In the genomic region with DNA sequence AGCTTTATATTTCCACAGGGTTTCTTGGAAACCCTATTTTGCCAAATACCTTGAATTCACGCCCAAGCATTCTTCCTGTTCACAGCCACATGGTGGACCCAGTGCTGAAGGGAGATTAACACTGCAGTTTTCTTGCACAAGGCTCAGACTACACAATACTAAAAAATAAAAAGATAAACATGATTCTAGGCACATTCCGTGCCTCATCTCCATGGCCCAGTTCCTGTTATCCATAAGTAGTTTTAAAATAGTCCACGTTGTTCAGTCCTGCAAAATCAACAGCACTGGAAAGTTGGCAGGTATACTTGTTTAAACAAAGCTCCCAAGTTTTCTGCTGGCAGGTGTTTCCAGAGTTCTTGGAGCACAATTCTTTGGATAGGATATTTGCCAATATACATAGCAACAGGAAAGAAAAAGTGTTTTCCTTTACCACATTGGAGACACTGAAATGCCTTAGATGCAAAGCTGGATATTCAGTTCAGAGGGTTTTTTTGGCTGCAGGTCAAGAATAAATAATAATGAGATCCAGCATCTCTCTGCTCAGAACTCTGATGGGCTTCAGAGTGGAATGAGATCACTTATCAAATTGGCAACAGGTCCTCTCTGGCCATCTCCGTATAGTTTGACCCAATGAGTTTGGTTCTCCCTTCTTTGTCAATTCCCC, we compare ENCODE assay signal across 12 cellular contexts.
DNase-seq lines count a peak whose midpoint lies in the region; ATAC-seq and TF ChIP-seq lines count a peak whose summit lies in the region.
"Had no signal": no experiment of that assay in that cellular context is flagged by ENCODE, and none has a peak within 500 bp of the region (broad histone marks: within the 10 kb centered on the region; RNA-seq: fewer than 3 reads in every experiment).

No MANE protein-coding gene starts in this region.

- H3K27ac ChIP-seq in 22Rv1 (peak overlapping the region; percentile 64), muscle layer of colon (ENCODE audit: low read depth, low read length) (peak overlapping the region; percentile 77)
- H3K27ac ChIP-seq: BLaER1 treated with 17β-estradiol and CSF1 and Interleukin-3, amounts not matched to agents 10 nM and 100 nM; KMS-11; spleen had no signal

- ATAC-seq in esophagus mucosa (peak; percentile 54), GM18870 (IDR thresholded peaks at IDR 0.05; ENCODE audit: unreplicated experiment) (no peak), HG02642 (IDR thresholded peaks at IDR 0.05; ENCODE audit: poor library complexity, unreplicated experiment) (no peak), HG03521 (IDR thresholded peaks at IDR 0.05; ENCODE audit: unreplicated experiment) (no peak)

- no peaks in the 10 kb centered on the region for H3K9me3 ChIP-seq in muscle layer of colon (ENCODE audit: low read length)
- H3K9me3 ChIP-seq: BLaER1 treated with 17β-estradiol and CSF1 and Interleukin-3, amounts not matched to agents 10 nM and 100 nM; spleen had no signal

- TF ChIP-seq CTCF in 22Rv1 (IDR thresholded peaks at IDR 0.05), result peak; percentile 26; the same call in 1 of the 2 replicates

- no peak overlapping the region for H3K4me3 Mint-ChIP-seq in activated naive CD4-positive, alpha-beta T cell treated with anti-CD3 and anti-CD28 coated beads for 36 hours

- no peaks in the 10 kb centered on the region for H3K9me3 Mint-ChIP-seq in activated naive CD4-positive, alpha-beta T cell treated with anti-CD3 and anti-CD28 coated beads for 36 hours

- H3K36me3 ChIP-seq in muscle layer of colon (ENCODE audit: insufficient read depth, low read length), result no peaks in the 10 kb centered on the region
- H3K36me3 ChIP-seq: BLaER1 treated with 17β-estradiol and CSF1 and Interleukin-3, amounts not matched to agents 10 nM and 100 nM; spleen had no signal

- DNase-seq in NCI-H345 treated with DMSO at 0.1 percent for 48 hours (lab: John Stamatoyannopoulos, UW; ENCODE audit: unreplicated experiment), result peak; percentile 25
- no peak for DNase-seq in activated naive CD4-positive, alpha-beta T cell treated with anti-CD3 and anti-CD28 coated beads for 36 hours
- DNase-seq: hippocampal formation, spleen had no signal

- peaks cover 54% of the 10 kb centered on the region for H3K4me1 ChIP-seq in muscle layer of colon (ENCODE audit: insufficient read depth, low read length)

- H3K27me3 Mint-ChIP-seq in activated naive CD4-positive, alpha-beta T cell treated with anti-CD3 and anti-CD28 coated beads for 36 hours (ENCODE audit: low read depth), result no peaks in the 10 kb centered on the region

- H3K4me1 Mint-ChIP-seq in activated naive CD4-positive, alpha-beta T cell treated with anti-CD3 and anti-CD28 coated beads for 36 hours (ENCODE audit: low read depth), result peaks cover 8% of the 10 kb centered on the region

- H3K27me3 ChIP-seq in muscle layer of colon (ENCODE audit: control insufficient read depth in 1 of 2, insufficient read depth in 2 of 2, low read length in 2 of 2), result no peaks in the 10 kb centered on the region
- H3K27me3 ChIP-seq: BLaER1 treated with 17β-estradiol and CSF1 and Interleukin-3, amounts not matched to agents 10 nM and 100 nM; spleen had no signal

- no peak overlapping the region for H3K4me3 ChIP-seq in muscle layer of colon (ENCODE audit: low read depth in 1 of 2, low read length in 2 of 2)
- H3K4me3 ChIP-seq: BLaER1 treated with 17β-estradiol and CSF1 and Interleukin-3, amounts not matched to agents 10 nM and 100 nM; spleen had no signal

- no peaks in the 10 kb centered on the region for H3K36me3 Mint-ChIP-seq in activated naive CD4-positive, alpha-beta T cell treated with anti-CD3 and anti-CD28 coated beads for 36 hours (ENCODE audit: low read depth)

- H3K9ac ChIP-seq in muscle layer of colon (ENCODE audit: low read length), result no peak overlapping the region
- H3K9ac ChIP-seq: BLaER1 treated with 17β-estradiol and CSF1 and Interleukin-3, amounts not matched to agents 10 nM and 100 nM; KMS-11 had no signal

- CTCF ChIA-PET in activated naive CD4-positive, alpha-beta T cell treated with anti-CD3 and anti-CD28 coated beads for 36 hours (lab: Charles Lee), result no interaction called here

- no peak overlapping the region for H3K27ac Mint-ChIP-seq in activated naive CD4-positive, alpha-beta T cell treated with anti-CD3 and anti-CD28 coated beads for 36 hours

- intact Hi-C loops in activated naive CD4-positive, alpha-beta T cell treated with anti-CD3 and anti-CD28 coated beads for 36 hours (cut with micrococcal nuclease), result no loop called here
